Comparison of ENCODE assay signal across 8 cellular contexts in genomic region chr7:157011333-157012112, GRCh38. TPM values are rescaled to one million over a fixed set of nuclear protein-coding genes. Genes with fewer than 3 reads are reported as not detected.
DNase-seq lines count a peak whose midpoint lies in the region; ATAC-seq and TF ChIP-seq lines count a peak whose summit lies in the region.

No MANE protein-coding gene starts in this region.

- no peak overlapping the region for H3K4me3 Mint-ChIP-seq in osteocyte (ENCODE audit: unreplicated experiment)

- ATAC-seq in GM21447 (IDR thresholded peaks at IDR 0.05; ENCODE audit: unreplicated experiment) (peak; percentile 5), GM21526 (IDR thresholded peaks at IDR 0.05; ENCODE audit: low FRiP score, unreplicated experiment) (no peak), GM19463 (IDR thresholded peaks at IDR 0.05; ENCODE audit: unreplicated experiment) (no peak)

- no peak for TF ChIP-seq POLR2A in Peyer's patch (IDR thresholded peaks at IDR 0.05)

- no peaks in the 10 kb centered on the region for H3K9me3 ChIP-seq in Peyer's patch

- H3K27ac ChIP-seq in C4-2B (peak overlapping the region; percentile 96), Peyer's patch (peak overlapping the region in 2 of 4 donors; percentile 76 to 87)

- H3K27ac Mint-ChIP-seq in osteocyte (ENCODE audit: unreplicated experiment) = no peak overlapping the region

- peak overlapping the region; percentile 44 to 78 (median 66) for H3K4me3 ChIP-seq in Peyer's patch

- H3K27me3 ChIP-seq in Peyer's patch = peaks cover 0 to 39% of the 10 kb centered on the region in 2 donors

- H3K27me3 Mint-ChIP-seq in osteocyte (ENCODE audit: unreplicated experiment) = peaks cover 84% of the 10 kb centered on the region

- peak in 1 of 3 donors; percentile 44 for DNase-seq in Peyer's patch
- DNase-seq in iPS-NIHi7 (ENCODE audit: extremely low spot score) = peak; percentile 42
- no peak for DNase-seq in D341Med (ENCODE audit: low spot score)
- no peak for DNase-seq in osteocyte (ENCODE audit: extremely low spot score, unreplicated experiment)

- peaks cover 7% of the 10 kb centered on the region for H3K4me1 Mint-ChIP-seq in osteocyte (ENCODE audit: unreplicated experiment)

- H3K36me3 Mint-ChIP-seq in osteocyte (ENCODE audit: unreplicated experiment) = no peaks in the 10 kb centered on the region

- H3K9me3 Mint-ChIP-seq in osteocyte (ENCODE audit: unreplicated experiment) = no peaks in the 10 kb centered on the region

- H3K4me1 ChIP-seq in Peyer's patch = peaks cover 0 to 28% (median 5%) of the 10 kb centered on the region in 4 donors

- TF ChIP-seq CTCF in C4-2B (conservative IDR thresholded peaks at IDR 0.05) (no peak), Peyer's patch (IDR thresholded peaks at IDR 0.05) (no peak), osteocyte (IDR thresholded peaks at IDR 0.05) (no peak)

- no peaks in the 10 kb centered on the region for H3K36me3 ChIP-seq in Peyer's patch

RNA-seq across cellular contexts. Expression of gene MNX1, which starts 1.1 kb away (rescaled TPM):
- total RNA-seq in Peyer's patch = 10 to 100 TPM in 3 of 4 donors, 1 to 10 TPM in 1; 7.4 to 41.9 (median 16.9) TPM
- not detected in 2 replicates for total RNA-seq in osteocyte
